ENCODE assay signal across 11 cellular contexts in genomic region chr2:86839871-86840548, GRCh38. TPM values are rescaled to one million over a fixed set of nuclear protein-coding genes. Genes with fewer than 3 reads are reported as not detected.
A peak's percentile ranks its signal among the peaks of the same experiment; 100 is the strongest.
DNase-seq lines count a peak whose midpoint lies in the region; ATAC-seq, FAIRE-seq and TF ChIP-seq lines count a peak whose summit lies in the region.
"Not testable (repeated sequence)": the region's sequence is repeated elsewhere in the genome, so short reads cannot be mapped to it uniquely, and the experiment has no call there.
"Had no signal": no experiment of that assay in that cellular context is flagged by ENCODE, and none has a peak within 500 bp of the region (broad histone marks: within the 10 kb centered on the region; RNA-seq: fewer than 3 reads in every experiment).

No MANE protein-coding gene starts in this region.

- 5% methylated on average over 9 of the region's 11 CpGs for WGBS in HepG2 (ENCODE audit: low lambda C conversion rate)

- not testable (repeated sequence) for H2AFZ ChIP-seq in GM23338; HepG2 (ENCODE audit: low read length)

- peaks cover 89% of the 10 kb centered on the region for H3K4me1 ChIP-seq in CD8-positive, alpha-beta T cell (ENCODE audit: insufficient read depth, low read length)
- not testable (repeated sequence) for H3K4me1 ChIP-seq in GM23338 (ENCODE audit: insufficient read depth)
- peaks cover 23% of the 10 kb centered on the region; the same call in 1 of the 2 replicates for H3K4me1 ChIP-seq in HepG2 (ENCODE audit: insufficient read depth, low read length)

- H3K27ac Mint-ChIP-seq in CD8-positive, alpha-beta T cell = peak overlapping the region; percentile 92
- H3K27ac Mint-ChIP-seq in GM23338, WTC11: not testable (repeated sequence)
- peak overlapping the region; percentile 95 for H3K27ac Mint-ChIP-seq in activated CD8-positive, alpha-beta memory T cell treated with anti-CD3 and anti-CD28 coated beads, Interleukin-2, amount 10 ng/mL, durations not matched to agents 7 days and 5 days
- peak overlapping the region; percentile 81 for H3K27ac Mint-ChIP-seq in activated naive CD8-positive, alpha-beta T cell treated with anti-CD3 and anti-CD28 coated beads for 36 hours
- H3K27ac Mint-ChIP-seq in stimulated activated naive CD8-positive, alpha-beta T cell treated with anti-CD3 and anti-CD28 coated beads, Interleukin-15, Interleukin-2, amounts not matched to agents 100 ng/mL and 50 ng/mL, for 24 hours = peak overlapping the region; percentile 67

- not testable (repeated sequence) for H3K9ac ChIP-seq in HepG2 (ENCODE audit: insufficient read depth, low read depth, low read length)

- not testable (repeated sequence) for FAIRE-seq in HepG2 (lab: Jason Lieb, UNC)

- H4K20me1 ChIP-seq in GM23338 (replicated peaks; ENCODE audit: insufficient read depth); HepG2 (ENCODE audit: insufficient read depth, low read length): not testable (repeated sequence)

- H3K27me3 ChIP-seq in CD8-positive, alpha-beta T cell (ENCODE audit: insufficient read depth, low read length); GM23338 (ENCODE audit: insufficient read depth); HepG2 (ENCODE audit: control insufficient read depth in 1 of 2, insufficient read depth in 2 of 2, low read length in 2 of 2): not testable (repeated sequence)

- H3F3A ChIP-seq in GM23338 (replicated peaks; ENCODE audit: low read depth) = not testable (repeated sequence)

- H3K27me3 Mint-ChIP-seq in CD8-positive, alpha-beta T cell (ENCODE audit: low read depth); WTC11 (ENCODE audit: low read depth); activated CD8-positive, alpha-beta memory T cell treated with anti-CD3 and anti-CD28 coated beads, Interleukin-2, amount 10 ng/mL, durations not matched to agents 7 days and 5 days; activated naive CD8-positive, alpha-beta T cell treated with anti-CD3 and anti-CD28 coated beads for 36 hours; stimulated activated naive CD8-positive, alpha-beta T cell treated with anti-CD3 and anti-CD28 coated beads, Interleukin-15, Interleukin-2, amounts not matched to agents 100 ng/mL and 50 ng/mL, for 24 hours: not testable (repeated sequence)
- peaks cover 11% of the 10 kb centered on the region for H3K27me3 Mint-ChIP-seq in GM23338 (ENCODE audit: insufficient read depth, low read depth, poor library complexity)

- H3K9me3 Mint-ChIP-seq in CD8-positive, alpha-beta T cell; GM23338; WTC11; activated CD8-positive, alpha-beta memory T cell treated with anti-CD3 and anti-CD28 coated beads, Interleukin-2, amount 10 ng/mL, durations not matched to agents 7 days and 5 days (ENCODE audit: low read depth); activated naive CD8-positive, alpha-beta T cell treated with anti-CD3 and anti-CD28 coated beads for 36 hours; stimulated activated naive CD8-positive, alpha-beta T cell treated with anti-CD3 and anti-CD28 coated beads, Interleukin-15, Interleukin-2, amounts not matched to agents 100 ng/mL and 50 ng/mL, for 24 hours: not testable (repeated sequence)

- peak overlapping the region; percentile 23 for H3K27ac ChIP-seq in CD8-positive, alpha-beta T cell (ENCODE audit: low read depth, low read length)
- H3K27ac ChIP-seq in GM23338 (ENCODE audit: low read depth); HepG2 (ENCODE audit: extremely low read length, insufficient read depth, low read length): not testable (repeated sequence)

- H3K9me2 ChIP-seq in GM23338 (ENCODE audit: insufficient read depth) = not testable (repeated sequence)

- not testable (repeated sequence) for H3K79me2 ChIP-seq in GM23338 (replicated peaks; ENCODE audit: insufficient read depth); HepG2 (ENCODE audit: insufficient read depth, low read length)

- not testable (repeated sequence) for TF ChIP-seq RAD21 in HepG2 (CRISPR knock-in tag; IDR thresholded peaks at IDR 0.05)

- not testable (repeated sequence) for TF ChIP-seq EP300 in HepG2 (IDR thresholded peaks at IDR 0.05; ENCODE audit: low read depth in 2 of 2, low read length in 2 of 2); HepG2 (CRISPR knock-in tag; IDR thresholded peaks at IDR 0.05; ENCODE audit: borderline replicate concordance)

- not testable (repeated sequence) for TF ChIP-seq CTCF in CD8-positive, alpha-beta T cell (IDR thresholded peaks at IDR 0.05); GM23338 (conservative IDR thresholded peaks at IDR 0.05; ENCODE audit: low read depth in 2 of 2); WTC11 (IDR thresholded peaks at IDR 0.05); HepG2 (CRISPR knock-in tag; IDR thresholded peaks at IDR 0.05)

- H3K36me3 Mint-ChIP-seq in CD8-positive, alpha-beta T cell = peaks cover 32% of the 10 kb centered on the region
- H3K36me3 Mint-ChIP-seq in GM23338 (ENCODE audit: low read depth); WTC11: not testable (repeated sequence)
- H3K36me3 Mint-ChIP-seq in activated CD8-positive, alpha-beta memory T cell treated with anti-CD3 and anti-CD28 coated beads, Interleukin-2, amount 10 ng/mL, durations not matched to agents 7 days and 5 days = peaks cover 26% of the 10 kb centered on the region
- peaks cover 32% of the 10 kb centered on the region for H3K36me3 Mint-ChIP-seq in activated naive CD8-positive, alpha-beta T cell treated with anti-CD3 and anti-CD28 coated beads for 36 hours
- H3K36me3 Mint-ChIP-seq in stimulated activated naive CD8-positive, alpha-beta T cell treated with anti-CD3 and anti-CD28 coated beads, Interleukin-15, Interleukin-2, amounts not matched to agents 100 ng/mL and 50 ng/mL, for 24 hours (ENCODE audit: low read depth) = peaks cover 12% of the 10 kb centered on the region

- not testable (repeated sequence) for TF ChIP-seq POLR2A in HepG2 (IDR thresholded peaks at IDR 0.05; ENCODE audit: insufficient read depth in 1 of 2, low read depth in 2 of 2, low read length in 2 of 2)

- H3K4me3 ChIP-seq in CD8-positive, alpha-beta T cell (ENCODE audit: low read depth, low read length); GM23338; HepG2 (replicated peaks in 1 of 3; ENCODE audit: insufficient read depth in 1 of 3, low read depth in 2 of 3, low read length in 3 of 3): not testable (repeated sequence)

- not testable (repeated sequence) for BruUV-seq in HepG2 (replicated peaks; lab: Mats Ljungman, UMichigan)

- H3K36me3 ChIP-seq in CD8-positive, alpha-beta T cell (ENCODE audit: insufficient read depth, low read length); GM23338 (ENCODE audit: insufficient read depth); HepG2 (replicated peaks in 1 of 2; ENCODE audit: control insufficient read depth in 1 of 2, insufficient read depth in 2 of 2, low read length in 2 of 2): not testable (repeated sequence)

- H3K4me3 Mint-ChIP-seq in CD8-positive, alpha-beta T cell = peak overlapping the region; percentile 60
- peak overlapping the region; percentile 32; the same call in 1 of the 3 replicates for H3K4me3 Mint-ChIP-seq in GM23338
- not testable (repeated sequence) for H3K4me3 Mint-ChIP-seq in WTC11; activated CD8-positive, alpha-beta memory T cell treated with anti-CD3 and anti-CD28 coated beads, Interleukin-2, amount 10 ng/mL, durations not matched to agents 7 days and 5 days; activated naive CD8-positive, alpha-beta T cell treated with anti-CD3 and anti-CD28 coated beads for 36 hours; stimulated activated naive CD8-positive, alpha-beta T cell treated with anti-CD3 and anti-CD28 coated beads, Interleukin-15, Interleukin-2, amounts not matched to agents 100 ng/mL and 50 ng/mL, for 24 hours

- DNase-seq in CD8-positive, alpha-beta T cell; GM23338 (ENCODE audit: low spot score); WTC11 (ENCODE audit: low spot score); activated CD8-positive, alpha-beta memory T cell treated with anti-CD3 and anti-CD28 coated beads, Interleukin-2, amount 10 ng/mL, durations not matched to agents 7 days and 5 days; activated naive CD8-positive, alpha-beta T cell treated with anti-CD3 and anti-CD28 coated beads for 36 hours; HepG2 (ENCODE audit: low spot score): not testable (repeated sequence)

- CTCF ChIA-PET in CD8-positive, alpha-beta T cell (lab: Charles Lee); WTC11 (lab: Charles Lee); activated CD8-positive, alpha-beta memory T cell treated with anti-CD3 and anti-CD28 coated beads, Interleukin-2, amount 10 ng/mL, durations not matched to agents 7 days and 5 days (lab: Charles Lee); HepG2 (lab: Yijun Ruan, JAX; ENCODE audit: low intra/inter-chr PET ratio, low total read pairs): not testable (repeated sequence)

- not testable (repeated sequence) for H3K4me2 ChIP-seq in GM23338; HepG2 (ENCODE audit: low read depth, low read length)

- POLR2A ChIA-PET in CD8-positive, alpha-beta T cell (lab: Charles Lee) = interaction anchor here (1.0 kb wide), 1 partner anchor 28 kb away, joined by 3 read pairs; no protein-coding TSS in a partner anchor
- POLR2A ChIA-PET in WTC11 (lab: Charles Lee); HepG2 (lab: Yijun Ruan, JAX): not testable (repeated sequence)

- in situ Hi-C loops in HepG2 (cut with HindIII; ENCODE audit: extremely low pct_ligation_motif_present, low pct_unique_long_range_greater_than_20kb) = not testable (repeated sequence)

- peaks cover 80% of the 10 kb centered on the region for H3K4me1 Mint-ChIP-seq in CD8-positive, alpha-beta T cell (ENCODE audit: low read depth)
- peaks cover 21% of the 10 kb centered on the region for H3K4me1 Mint-ChIP-seq in GM23338
- H3K4me1 Mint-ChIP-seq in WTC11 = peaks cover 30% of the 10 kb centered on the region
- peaks cover 81% of the 10 kb centered on the region for H3K4me1 Mint-ChIP-seq in activated CD8-positive, alpha-beta memory T cell treated with anti-CD3 and anti-CD28 coated beads, Interleukin-2, amount 10 ng/mL, durations not matched to agents 7 days and 5 days
- H3K4me1 Mint-ChIP-seq in activated naive CD8-positive, alpha-beta T cell treated with anti-CD3 and anti-CD28 coated beads for 36 hours = peaks cover 73% of the 10 kb centered on the region
- peaks cover 89% of the 10 kb centered on the region for H3K4me1 Mint-ChIP-seq in stimulated activated naive CD8-positive, alpha-beta T cell treated with anti-CD3 and anti-CD28 coated beads, Interleukin-15, Interleukin-2, amounts not matched to agents 100 ng/mL and 50 ng/mL, for 24 hours (ENCODE audit: low read depth)

- ATAC-seq in CD8-positive, alpha-beta T cell; activated CD8-positive, alpha-beta memory T cell treated with anti-CD3 and anti-CD28 coated beads, Interleukin-2, amount 10 ng/mL, durations not matched to agents 7 days and 5 days: not testable (repeated sequence)
- ATAC-seq in GM23338 (peak; percentile 41), WTC11 (peak; percentile 27), HepG2 (peak; percentile 31; the same call in 1 of the 3 replicates)

- intact Hi-C loops in CD8-positive, alpha-beta T cell (cut with DNase I, micrococcal nuclease); HepG2 (cut with micrococcal nuclease; ENCODE audit: unreplicated experiment): not testable (repeated sequence)

- not testable (repeated sequence) for H3K9me3 ChIP-seq in CD8-positive, alpha-beta T cell (ENCODE audit: low read length); HepG2 (ENCODE audit: low read length)

RNA-seq across cellular contexts. Expression of gene CD8B, which starts 21.7 kb away (rescaled TPM):
- 100 to 1,000 TPM; 281 to 283 TPM for total RNA-seq in CD8-positive, alpha-beta T cell
- total RNA-seq in GM23338 (2014; rRNA removed; shearing (Covaris generic)) = 0.31 and 3.0 TPM in 2 replicates
- polyA plus RNA-seq in GM23338 (2016; fragmentation: Nextera tagmentation; extraction: Ambion mirVana) = 0.61 and 0.63 TPM in 2 replicates
- 0.70 to 0.73 TPM (median 0.71 TPM) in 3 replicates for total RNA-seq in WTC11 (2021)
- 100 to 1,000 TPM; 296 to 396 TPM for total RNA-seq in activated CD8-positive, alpha-beta memory T cell treated with anti-CD3 and anti-CD28 coated beads, Interleukin-2, amount 10 ng/mL, durations not matched to agents 7 days and 5 days
- 100 to 1,000 TPM; 260 to 268 TPM for total RNA-seq in activated naive CD8-positive, alpha-beta T cell treated with anti-CD3 and anti-CD28 coated beads for 36 hours
- total RNA-seq in HepG2 (2016; rRNA removed; fragmentation: Illumina TruSeq; extraction: Trizol) = not detected in 2 replicates
- not detected in 2 replicates for total RNA-seq in HepG2 (2016; cell fraction: cytosol; rRNA removed; fragmentation: Illumina TruSeq; extraction: Trizol; ENCODE audit: low read depth)
- not detected in 2 replicates for total RNA-seq in HepG2 (2016; cell fraction: insoluble cytoplasmic fraction; rRNA removed; fragmentation: Illumina TruSeq; extraction: Trizol)
- not detected in 2 replicates for total RNA-seq in HepG2 (2016; cell fraction: membrane; rRNA removed; fragmentation: Illumina TruSeq; extraction: Trizol)
- not detected in 2 replicates for total RNA-seq in HepG2 (2016; cell fraction: nucleus; rRNA removed; fragmentation: Illumina TruSeq; extraction: Trizol)
- polyA plus RNA-seq in HepG2 (2011; rRNA removed) = 0.04 TPM in 1 of 2 replicates, not detected in the other
- 0.04 TPM in 1 of 2 replicates, not detected in the other for polyA plus RNA-seq in HepG2 (2011; cell fraction: cytosol; rRNA removed)
- not detected in 2 replicates for polyA plus RNA-seq in HepG2 (2011; cell fraction: nucleus; rRNA removed)
- polyA plus RNA-seq in HepG2 (2012) = 0.17 TPM in 1 of 2 replicates, not detected in the other
- polyA plus RNA-seq in HepG2 (2016; cell fraction: cytosol; fragmentation: Illumina TruSeq; extraction: Trizol; ENCODE audit: low read depth) = not detected in 2 replicates
- polyA plus RNA-seq in HepG2 (2016; cell fraction: insoluble cytoplasmic fraction; fragmentation: Illumina TruSeq; extraction: Trizol; ENCODE audit: low read depth) = not detected in 2 replicates
- not detected in 2 replicates for polyA plus RNA-seq in HepG2 (2016; cell fraction: membrane; fragmentation: Illumina TruSeq; extraction: Trizol; ENCODE audit: low read depth)
- polyA plus RNA-seq in HepG2 (2016; cell fraction: nucleus; fragmentation: Illumina TruSeq; extraction: Trizol; ENCODE audit: insufficient read depth, low read depth) = not detected in 2 replicates
- polyA minus RNA-seq in HepG2 (2011; rRNA and poly(A)+ RNA removed; ENCODE audit: low replicate concordance) = not detected in 2 replicates
- not detected in 2 replicates for polyA minus RNA-seq in HepG2 (2011; cell fraction: cytosol; rRNA and poly(A)+ RNA removed)
- not detected in 2 replicates for polyA minus RNA-seq in HepG2 (2011; cell fraction: nucleus; rRNA and poly(A)+ RNA removed)
- total RNA-seq: Calu3, H4 had no signal
- polyA plus RNA-seq: A549, BJ had no signal

RNA-seq across cellular contexts. Expression of gene CD8A, which starts 49.3 kb away (rescaled TPM):
- 100 to 1,000 TPM; 502 to 503 TPM for total RNA-seq in CD8-positive, alpha-beta T cell
- 0.24 and 0.54 TPM in 2 replicates for total RNA-seq in GM23338 (2014; rRNA removed; shearing (Covaris generic))
- 0.12 and 0.19 TPM in 2 replicates for polyA plus RNA-seq in GM23338 (2016; fragmentation: Nextera tagmentation; extraction: Ambion mirVana)
- 0.27 to 0.44 TPM (median 0.30 TPM) in 3 replicates for total RNA-seq in WTC11 (2021)
- total RNA-seq in activated CD8-positive, alpha-beta memory T cell treated with anti-CD3 and anti-CD28 coated beads, Interleukin-2, amount 10 ng/mL, durations not matched to agents 7 days and 5 days = 100 to 1,000 TPM; 686 to 756 TPM
- total RNA-seq in activated naive CD8-positive, alpha-beta T cell treated with anti-CD3 and anti-CD28 coated beads for 36 hours = 100 to 1,000 TPM; 356 to 357 TPM
- total RNA-seq in HepG2 (2016; rRNA removed; fragmentation: Illumina TruSeq; extraction: Trizol) = not detected in 2 replicates
- not detected in 2 replicates for total RNA-seq in HepG2 (2016; cell fraction: cytosol; rRNA removed; fragmentation: Illumina TruSeq; extraction: Trizol; ENCODE audit: low read depth)
- total RNA-seq in HepG2 (2016; cell fraction: insoluble cytoplasmic fraction; rRNA removed; fragmentation: Illumina TruSeq; extraction: Trizol) = 0.10 TPM in 1 of 2 replicates, not detected in the other
- 0.06 TPM in 1 of 2 replicates, not detected in the other for total RNA-seq in HepG2 (2016; cell fraction: membrane; rRNA removed; fragmentation: Illumina TruSeq; extraction: Trizol)
- not detected in 2 replicates for total RNA-seq in HepG2 (2016; cell fraction: nucleus; rRNA removed; fragmentation: Illumina TruSeq; extraction: Trizol)
- 0.09 TPM in 2 replicates for polyA plus RNA-seq in HepG2 (2011; rRNA removed)
- polyA plus RNA-seq in HepG2 (2011; cell fraction: cytosol; rRNA removed) = 0.05 and 0.09 TPM in 2 replicates
- 0.09 and 0.13 TPM in 2 replicates for polyA plus RNA-seq in HepG2 (2011; cell fraction: nucleus; rRNA removed)
- 0.04 and 0.23 TPM in 2 replicates for polyA plus RNA-seq in HepG2 (2012)
- not detected in 2 replicates for polyA plus RNA-seq in HepG2 (2016; cell fraction: cytosol; fragmentation: Illumina TruSeq; extraction: Trizol; ENCODE audit: low read depth)
- 0.10 TPM in 1 of 2 replicates, not detected in the other for polyA plus RNA-seq in HepG2 (2016; cell fraction: insoluble cytoplasmic fraction; fragmentation: Illumina TruSeq; extraction: Trizol; ENCODE audit: low read depth)
- not detected in 2 replicates for polyA plus RNA-seq in HepG2 (2016; cell fraction: membrane; fragmentation: Illumina TruSeq; extraction: Trizol; ENCODE audit: low read depth)
- not detected in 2 replicates for polyA plus RNA-seq in HepG2 (2016; cell fraction: nucleus; fragmentation: Illumina TruSeq; extraction: Trizol; ENCODE audit: insufficient read depth, low read depth)
- polyA minus RNA-seq in HepG2 (2011; rRNA and poly(A)+ RNA removed; ENCODE audit: low replicate concordance) = not detected in 2 replicates
- not detected in 2 replicates for polyA minus RNA-seq in HepG2 (2011; cell fraction: cytosol; rRNA and poly(A)+ RNA removed)
- polyA minus RNA-seq in HepG2 (2011; cell fraction: nucleus; rRNA and poly(A)+ RNA removed) = not detected in 2 replicates
- total RNA-seq: H4 had no signal
- polyA plus RNA-seq: BJ had no signal

Comparison
In these comparisons a context has a peak if more than half of its experiments do, and no peak if none do; other contexts are left out.
1. RNA of gene CD8B, which starts 21.7 kb away (total RNA-seq): 296 to 396 TPM in activated CD8-positive, alpha-beta memory T cell treated with anti-CD3 and anti-CD28 coated beads, Interleukin-2, amount 10 ng/mL, durations not matched to agents 7 days and 5 days, 281 to 283 TPM in CD8-positive, alpha-beta T cell and 260 to 268 TPM in activated naive CD8-positive, alpha-beta T cell treated with anti-CD3 and anti-CD28 coated beads for 36 hours; 0.70 to 0.73 TPM in WTC11, 0.31 to 3.0 TPM in GM23338 and not detected in HepG2; every median in the first group is over 10 times any median in the second.
2. RNA of gene CD8A, which starts 49.3 kb away (total RNA-seq): 686 to 756 TPM in activated CD8-positive, alpha-beta memory T cell treated with anti-CD3 and anti-CD28 coated beads, Interleukin-2, amount 10 ng/mL, durations not matched to agents 7 days and 5 days, 502 to 503 TPM in CD8-positive, alpha-beta T cell and 356 to 357 TPM in activated naive CD8-positive, alpha-beta T cell treated with anti-CD3 and anti-CD28 coated beads for 36 hours; 0.27 to 0.44 TPM in WTC11, 0.24 to 0.54 TPM in GM23338 and 0.06 to 0.10 TPM in HepG2; every median in the first group is over 100 times any median in the second.